ENCODE assay signal across 12 cellular contexts in the genomic region with DNA sequence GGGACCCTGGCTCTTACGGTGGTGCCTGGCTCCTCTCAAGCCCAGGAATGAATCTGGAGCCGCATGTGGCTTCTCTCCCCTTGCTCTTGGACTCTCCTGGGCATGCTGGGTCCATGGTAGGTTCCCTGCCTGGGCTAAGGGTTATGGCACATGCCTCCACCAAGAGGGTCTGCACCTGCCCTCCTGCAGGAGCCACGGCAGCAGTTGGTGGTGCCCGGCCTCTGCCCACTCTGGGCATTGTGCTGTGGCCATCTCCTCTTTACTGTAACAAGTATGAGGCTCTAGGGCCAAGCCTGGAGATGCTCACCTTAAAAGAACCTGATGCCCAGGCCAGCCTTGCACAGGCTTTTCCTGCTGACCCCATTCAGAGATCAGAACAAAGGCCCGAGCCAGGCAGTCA.
"Had no signal": no experiment of that assay in that cellular context is flagged by ENCODE, and none has a peak within 500 bp of the region (broad histone marks: within the 10 kb centered on the region; RNA-seq: fewer than 3 reads in every experiment).

No MANE protein-coding gene starts in this region.

- DNase-seq: activated CD4-positive, alpha-beta T cell treated with anti-CD3 and anti-CD28 coated beads, Interleukin-2, amount 50 U/mL, for 4 hours; activated naive CD4-positive, alpha-beta T cell treated with anti-CD3 and anti-CD28 coated beads for 36 hours; amygdala; hypothalamus; occipital lobe; SJCRH30 had no signal

- H3K4me3 Mint-ChIP-seq: activated naive CD4-positive, alpha-beta T cell treated with anti-CD3 and anti-CD28 coated beads for 36 hours; activated T-helper 1 cell treated with anti-CD3 and anti-CD28 coated beads, Interleukin-12 subunit alpha, Interleukin-12 subunit beta, Interleukin-2, Interleukin-4 antibody, amounts not matched to agents 30 ng/mL and 10 ng/mL and 1 ng/mL, durations not matched to agents 14 hours and 24 hours and 36 hours; brain; nephron had no signal

- H3K4me3 ChIP-seq: dorsolateral prefrontal cortex, SJCRH30, tibial nerve had no signal

- H3K27ac Mint-ChIP-seq: activated naive CD4-positive, alpha-beta T cell treated with anti-CD3 and anti-CD28 coated beads for 36 hours; activated T-helper 1 cell treated with anti-CD3 and anti-CD28 coated beads, Interleukin-12 subunit alpha, Interleukin-12 subunit beta, Interleukin-2, Interleukin-4 antibody, amounts not matched to agents 30 ng/mL and 10 ng/mL and 1 ng/mL, durations not matched to agents 14 hours and 24 hours and 36 hours; nephron had no signal

- H3K36me3 ChIP-seq: SJCRH30 had no signal

- H3K27ac ChIP-seq: dorsolateral prefrontal cortex, SJCRH30, tibial nerve had no signal

- ATAC-seq: esophagus mucosa had no signal

- H3K9me3 Mint-ChIP-seq: activated naive CD4-positive, alpha-beta T cell treated with anti-CD3 and anti-CD28 coated beads for 36 hours; activated T-helper 1 cell treated with anti-CD3 and anti-CD28 coated beads, Interleukin-12 subunit alpha, Interleukin-12 subunit beta, Interleukin-2, Interleukin-4 antibody, amounts not matched to agents 30 ng/mL and 10 ng/mL and 1 ng/mL, durations not matched to agents 14 hours and 24 hours and 36 hours; brain; nephron had no signal

- H3K27me3 ChIP-seq: dorsolateral prefrontal cortex, SJCRH30, tibial nerve had no signal

- H3K9me3 ChIP-seq: SJCRH30, tibial nerve had no signal
